In the genomic region with DNA sequence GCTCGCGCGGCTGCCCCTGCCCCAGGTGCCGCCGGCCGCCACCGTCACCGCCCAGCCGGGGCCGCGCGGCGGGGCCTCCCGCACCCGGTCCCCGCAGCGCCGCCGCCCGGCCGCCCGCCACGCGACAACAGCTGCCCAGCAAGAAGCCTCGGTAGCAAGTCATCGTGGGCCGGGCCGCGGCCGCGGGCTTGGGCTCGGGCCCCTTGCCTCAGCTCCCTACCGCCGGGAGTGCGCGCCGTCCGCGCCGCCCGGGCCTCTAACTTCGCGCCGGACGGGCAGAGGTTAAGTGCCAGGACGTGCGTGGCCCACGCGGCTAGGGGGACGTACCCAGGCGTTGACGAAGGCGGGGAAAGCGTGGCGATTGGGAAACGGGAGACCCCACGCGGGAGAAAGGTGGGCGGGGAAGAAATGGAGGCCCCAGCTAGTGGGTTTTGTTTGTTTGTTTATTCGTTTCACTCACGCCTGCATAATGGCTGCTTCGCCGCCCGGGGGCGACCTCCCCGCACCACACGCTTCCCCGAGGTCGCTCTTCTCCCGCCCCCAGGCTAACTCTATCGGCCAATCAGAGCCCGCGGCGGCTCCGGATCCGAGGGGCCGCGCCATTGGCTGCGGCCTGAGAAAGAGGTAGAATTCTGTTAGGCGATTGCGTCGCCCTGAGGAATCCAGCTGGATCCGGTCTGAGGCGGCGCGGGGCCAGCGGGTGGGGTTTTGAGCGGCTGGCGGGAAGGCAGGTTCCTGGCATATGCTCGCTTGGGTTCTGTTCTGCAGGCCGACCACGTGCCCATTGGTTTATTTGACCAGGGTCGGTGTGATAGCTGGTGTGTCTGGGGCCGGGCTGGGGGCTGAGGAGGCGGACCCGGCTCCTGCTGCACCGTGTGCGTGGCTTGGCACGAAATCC, we compare ENCODE assay signal across 1 cellular context.
TF ChIP-seq lines count a peak whose summit lies in the region.

A gene with protein sequence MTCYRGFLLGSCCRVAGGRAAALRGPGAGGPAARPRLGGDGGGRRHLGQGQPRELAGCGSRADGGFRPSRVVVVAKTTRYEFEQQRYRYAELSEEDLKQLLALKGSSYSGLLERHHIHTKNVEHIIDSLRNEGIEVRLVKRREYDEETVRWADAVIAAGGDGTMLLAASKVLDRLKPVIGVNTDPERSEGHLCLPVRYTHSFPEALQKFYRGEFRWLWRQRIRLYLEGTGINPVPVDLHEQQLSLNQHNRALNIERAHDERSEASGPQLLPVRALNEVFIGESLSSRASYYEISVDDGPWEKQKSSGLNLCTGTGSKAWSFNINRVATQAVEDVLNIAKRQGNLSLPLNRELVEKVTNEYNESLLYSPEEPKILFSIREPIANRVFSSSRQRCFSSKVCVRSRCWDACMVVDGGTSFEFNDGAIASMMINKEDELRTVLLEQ (minus strand): TSS at position 290 of the 898 bp plus-strand sequence. CDS start 127 bp downstream, at position 163.

TF ChIP-seq in HepG2, 621 proteins besides CTCF, POLR2A, EP300 and RAD21 (continued from another document and continues in another):
- TF ChIP-seq, protein P1, sequence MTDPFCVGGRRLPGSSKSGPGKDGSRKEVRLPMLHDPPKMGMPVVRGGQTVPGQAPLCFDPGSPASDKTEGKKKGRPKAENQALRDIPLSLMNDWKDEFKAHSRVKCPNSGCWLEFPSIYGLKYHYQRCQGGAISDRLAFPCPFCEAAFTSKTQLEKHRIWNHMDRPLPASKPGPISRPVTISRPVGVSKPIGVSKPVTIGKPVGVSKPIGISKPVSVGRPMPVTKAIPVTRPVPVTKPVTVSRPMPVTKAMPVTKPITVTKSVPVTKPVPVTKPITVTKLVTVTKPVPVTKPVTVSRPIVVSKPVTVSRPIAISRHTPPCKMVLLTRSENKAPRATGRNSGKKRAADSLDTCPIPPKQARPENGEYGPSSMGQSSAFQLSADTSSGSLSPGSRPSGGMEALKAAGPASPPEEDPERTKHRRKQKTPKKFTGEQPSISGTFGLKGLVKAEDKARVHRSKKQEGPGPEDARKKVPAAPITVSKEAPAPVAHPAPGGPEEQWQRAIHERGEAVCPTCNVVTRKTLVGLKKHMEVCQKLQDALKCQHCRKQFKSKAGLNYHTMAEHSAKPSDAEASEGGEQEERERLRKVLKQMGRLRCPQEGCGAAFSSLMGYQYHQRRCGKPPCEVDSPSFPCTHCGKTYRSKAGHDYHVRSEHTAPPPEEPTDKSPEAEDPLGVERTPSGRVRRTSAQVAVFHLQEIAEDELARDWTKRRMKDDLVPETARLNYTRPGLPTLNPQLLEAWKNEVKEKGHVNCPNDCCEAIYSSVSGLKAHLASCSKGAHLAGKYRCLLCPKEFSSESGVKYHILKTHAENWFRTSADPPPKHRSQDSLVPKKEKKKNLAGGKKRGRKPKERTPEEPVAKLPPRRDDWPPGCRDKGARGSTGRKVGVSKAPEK (CRISPR knock-in tag; IDR thresholded peaks at IDR 0.05; ENCODE audit: borderline replicate concordance): no peak
- TF ChIP-seq ZNF160 (CRISPR knock-in tag; IDR thresholded peaks at IDR 0.05): peak; percentile 33
- TF ChIP-seq, protein P2, sequence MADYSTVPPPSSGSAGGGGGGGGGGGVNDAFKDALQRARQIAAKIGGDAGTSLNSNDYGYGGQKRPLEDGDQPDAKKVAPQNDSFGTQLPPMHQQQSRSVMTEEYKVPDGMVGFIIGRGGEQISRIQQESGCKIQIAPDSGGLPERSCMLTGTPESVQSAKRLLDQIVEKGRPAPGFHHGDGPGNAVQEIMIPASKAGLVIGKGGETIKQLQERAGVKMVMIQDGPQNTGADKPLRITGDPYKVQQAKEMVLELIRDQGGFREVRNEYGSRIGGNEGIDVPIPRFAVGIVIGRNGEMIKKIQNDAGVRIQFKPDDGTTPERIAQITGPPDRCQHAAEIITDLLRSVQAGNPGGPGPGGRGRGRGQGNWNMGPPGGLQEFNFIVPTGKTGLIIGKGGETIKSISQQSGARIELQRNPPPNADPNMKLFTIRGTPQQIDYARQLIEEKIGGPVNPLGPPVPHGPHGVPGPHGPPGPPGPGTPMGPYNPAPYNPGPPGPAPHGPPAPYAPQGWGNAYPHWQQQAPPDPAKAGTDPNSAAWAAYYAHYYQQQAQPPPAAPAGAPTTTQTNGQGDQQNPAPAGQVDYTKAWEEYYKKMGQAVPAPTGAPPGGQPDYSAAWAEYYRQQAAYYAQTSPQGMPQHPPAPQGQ (CRISPR knock-in tag; IDR thresholded peaks at IDR 0.05; ENCODE audit: borderline replicate concordance): no peak
- no peak for TF ChIP-seq TCF12 (IDR thresholded peaks at IDR 0.05)
- peak; percentile 37; the same call in 1 of the 2 replicates for TF ChIP-seq TCF12 (CRISPR knock-in tag; IDR thresholded peaks at IDR 0.05)
- peak; percentile 46; the same call in 1 of the 2 replicates for TF ChIP-seq TEAD2 (CRISPR knock-in tag; IDR thresholded peaks at IDR 0.05)
- TF ChIP-seq, protein P3, sequence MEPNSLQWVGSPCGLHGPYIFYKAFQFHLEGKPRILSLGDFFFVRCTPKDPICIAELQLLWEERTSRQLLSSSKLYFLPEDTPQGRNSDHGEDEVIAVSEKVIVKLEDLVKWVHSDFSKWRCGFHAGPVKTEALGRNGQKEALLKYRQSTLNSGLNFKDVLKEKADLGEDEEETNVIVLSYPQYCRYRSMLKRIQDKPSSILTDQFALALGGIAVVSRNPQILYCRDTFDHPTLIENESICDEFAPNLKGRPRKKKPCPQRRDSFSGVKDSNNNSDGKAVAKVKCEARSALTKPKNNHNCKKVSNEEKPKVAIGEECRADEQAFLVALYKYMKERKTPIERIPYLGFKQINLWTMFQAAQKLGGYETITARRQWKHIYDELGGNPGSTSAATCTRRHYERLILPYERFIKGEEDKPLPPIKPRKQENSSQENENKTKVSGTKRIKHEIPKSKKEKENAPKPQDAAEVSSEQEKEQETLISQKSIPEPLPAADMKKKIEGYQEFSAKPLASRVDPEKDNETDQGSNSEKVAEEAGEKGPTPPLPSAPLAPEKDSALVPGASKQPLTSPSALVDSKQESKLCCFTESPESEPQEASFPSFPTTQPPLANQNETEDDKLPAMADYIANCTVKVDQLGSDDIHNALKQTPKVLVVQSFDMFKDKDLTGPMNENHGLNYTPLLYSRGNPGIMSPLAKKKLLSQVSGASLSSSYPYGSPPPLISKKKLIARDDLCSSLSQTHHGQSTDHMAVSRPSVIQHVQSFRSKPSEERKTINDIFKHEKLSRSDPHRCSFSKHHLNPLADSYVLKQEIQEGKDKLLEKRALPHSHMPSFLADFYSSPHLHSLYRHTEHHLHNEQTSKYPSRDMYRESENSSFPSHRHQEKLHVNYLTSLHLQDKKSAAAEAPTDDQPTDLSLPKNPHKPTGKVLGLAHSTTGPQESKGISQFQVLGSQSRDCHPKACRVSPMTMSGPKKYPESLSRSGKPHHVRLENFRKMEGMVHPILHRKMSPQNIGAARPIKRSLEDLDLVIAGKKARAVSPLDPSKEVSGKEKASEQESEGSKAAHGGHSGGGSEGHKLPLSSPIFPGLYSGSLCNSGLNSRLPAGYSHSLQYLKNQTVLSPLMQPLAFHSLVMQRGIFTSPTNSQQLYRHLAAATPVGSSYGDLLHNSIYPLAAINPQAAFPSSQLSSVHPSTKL (CRISPR knock-in tag; IDR thresholded peaks at IDR 0.05): peak; percentile 72
- peak; percentile 52; the same call in 1 of the 2 replicates for TF ChIP-seq SOX5 (CRISPR knock-in tag; IDR thresholded peaks at IDR 0.05; ENCODE audit: borderline replicate concordance)
- TF ChIP-seq DMAP1 (CRISPR knock-in tag; IDR thresholded peaks at IDR 0.05): peak; percentile 92
- no peak for TF ChIP-seq PAX8 (CRISPR knock-in tag; IDR thresholded peaks at IDR 0.05; ENCODE audit: borderline replicate concordance)
- TF ChIP-seq SRSF1 (optimal IDR thresholded peaks at IDR 0.05; ENCODE audit: low read depth, low read length): no peak
- TF ChIP-seq ZNF558 (CRISPR knock-in tag; IDR thresholded peaks at IDR 0.05; ENCODE audit: borderline replicate concordance): peak; percentile 91
- no peak for TF ChIP-seq RFXANK (CRISPR knock-in tag; IDR thresholded peaks at IDR 0.05)
- 0 out of 2 replicates have a peak, but pooled peaks have one; percentile 25 for TF ChIP-seq ZNF775 (CRISPR knock-in tag; IDR thresholded peaks at IDR 0.05; ENCODE audit: borderline replicate concordance)
- TF ChIP-seq ZKSCAN8 (CRISPR knock-in tag; IDR thresholded peaks at IDR 0.05; ENCODE audit: borderline replicate concordance): no peak
- TF ChIP-seq, protein P4, sequence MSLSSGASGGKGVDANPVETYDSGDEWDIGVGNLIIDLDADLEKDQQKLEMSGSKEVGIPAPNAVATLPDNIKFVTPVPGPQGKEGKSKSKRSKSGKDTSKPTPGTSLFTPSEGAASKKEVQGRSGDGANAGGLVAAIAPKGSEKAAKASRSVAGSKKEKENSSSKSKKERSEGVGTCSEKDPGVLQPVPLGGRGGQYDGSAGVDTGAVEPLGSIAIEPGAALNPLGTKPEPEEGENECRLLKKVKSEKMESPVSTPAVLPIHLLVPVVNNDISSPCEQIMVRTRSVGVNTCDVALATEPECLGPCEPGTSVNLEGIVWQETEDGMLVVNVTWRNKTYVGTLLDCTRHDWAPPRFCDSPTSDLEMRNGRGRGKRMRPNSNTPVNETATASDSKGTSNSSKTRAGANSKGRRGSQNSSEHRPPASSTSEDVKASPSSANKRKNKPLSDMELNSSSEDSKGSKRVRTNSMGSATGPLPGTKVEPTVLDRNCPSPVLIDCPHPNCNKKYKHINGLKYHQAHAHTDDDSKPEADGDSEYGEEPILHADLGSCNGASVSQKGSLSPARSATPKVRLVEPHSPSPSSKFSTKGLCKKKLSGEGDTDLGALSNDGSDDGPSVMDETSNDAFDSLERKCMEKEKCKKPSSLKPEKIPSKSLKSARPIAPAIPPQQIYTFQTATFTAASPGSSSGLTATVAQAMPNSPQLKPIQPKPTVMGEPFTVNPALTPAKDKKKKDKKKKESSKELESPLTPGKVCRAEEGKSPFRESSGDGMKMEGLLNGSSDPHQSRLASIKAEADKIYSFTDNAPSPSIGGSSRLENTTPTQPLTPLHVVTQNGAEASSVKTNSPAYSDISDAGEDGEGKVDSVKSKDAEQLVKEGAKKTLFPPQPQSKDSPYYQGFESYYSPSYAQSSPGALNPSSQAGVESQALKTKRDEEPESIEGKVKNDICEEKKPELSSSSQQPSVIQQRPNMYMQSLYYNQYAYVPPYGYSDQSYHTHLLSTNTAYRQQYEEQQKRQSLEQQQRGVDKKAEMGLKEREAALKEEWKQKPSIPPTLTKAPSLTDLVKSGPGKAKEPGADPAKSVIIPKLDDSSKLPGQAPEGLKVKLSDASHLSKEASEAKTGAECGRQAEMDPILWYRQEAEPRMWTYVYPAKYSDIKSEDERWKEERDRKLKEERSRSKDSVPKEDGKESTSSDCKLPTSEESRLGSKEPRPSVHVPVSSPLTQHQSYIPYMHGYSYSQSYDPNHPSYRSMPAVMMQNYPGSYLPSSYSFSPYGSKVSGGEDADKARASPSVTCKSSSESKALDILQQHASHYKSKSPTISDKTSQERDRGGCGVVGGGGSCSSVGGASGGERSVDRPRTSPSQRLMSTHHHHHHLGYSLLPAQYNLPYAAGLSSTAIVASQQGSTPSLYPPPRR (CRISPR knock-in tag; IDR thresholded peaks at IDR 0.05; ENCODE audit: borderline replicate concordance): peak; percentile 46; the same call in 1 of the 2 replicates
- TF ChIP-seq XBP1 (CRISPR knock-in tag; IDR thresholded peaks at IDR 0.05): no peak
- TF ChIP-seq, protein P5, sequence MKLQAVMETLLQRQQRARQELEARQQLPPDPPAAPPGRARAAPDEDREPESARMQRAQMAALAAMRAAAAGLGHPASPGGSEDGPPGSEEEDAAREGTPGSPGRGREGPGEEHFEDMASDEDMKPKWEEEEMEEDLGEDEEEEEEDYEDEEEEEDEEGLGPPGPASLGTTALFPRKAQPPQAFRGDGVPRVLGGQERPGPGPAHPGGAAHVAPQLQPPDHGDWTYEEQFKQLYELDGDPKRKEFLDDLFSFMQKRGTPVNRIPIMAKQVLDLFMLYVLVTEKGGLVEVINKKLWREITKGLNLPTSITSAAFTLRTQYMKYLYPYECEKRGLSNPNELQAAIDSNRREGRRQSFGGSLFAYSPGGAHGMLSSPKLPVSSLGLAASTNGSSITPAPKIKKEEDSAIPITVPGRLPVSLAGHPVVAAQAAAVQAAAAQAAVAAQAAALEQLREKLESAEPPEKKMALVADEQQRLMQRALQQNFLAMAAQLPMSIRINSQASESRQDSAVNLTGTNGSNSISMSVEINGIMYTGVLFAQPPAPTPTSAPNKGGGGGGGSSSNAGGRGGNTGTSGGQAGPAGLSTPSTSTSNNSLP (IDR thresholded peaks at IDR 0.05; ENCODE audit: low read depth, low read length): peak; percentile 19; the same call in 1 of the 2 replicates
- no peak for TF ChIP-seq MAFG (CRISPR knock-in tag; IDR thresholded peaks at IDR 0.05)
- TF ChIP-seq, protein P6, sequence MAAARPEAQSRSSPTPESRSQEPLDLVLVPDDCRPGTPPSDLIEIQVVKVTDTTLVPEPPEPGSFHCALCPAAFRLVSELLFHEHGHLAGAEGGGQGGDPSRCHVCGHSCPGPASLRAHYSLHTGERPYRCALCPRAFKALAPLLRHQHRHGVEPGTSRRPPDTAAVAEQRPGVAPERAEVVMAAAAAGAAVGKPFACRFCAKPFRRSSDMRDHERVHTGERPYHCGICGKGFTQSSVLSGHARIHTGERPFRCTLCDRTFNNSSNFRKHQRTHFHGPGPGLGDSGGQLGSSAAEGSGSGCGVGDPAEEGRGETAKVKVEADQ (CRISPR knock-in tag; IDR thresholded peaks at IDR 0.05; ENCODE audit: borderline replicate concordance): no peak
- TF ChIP-seq U2AF2 (IDR thresholded peaks at IDR 0.05; ENCODE audit: low read depth, low read length): no peak
- TF ChIP-seq SNRNP70 (IDR thresholded peaks at IDR 0.05; ENCODE audit: low read depth, low read length): no peak
- TF ChIP-seq HOXA5 (CRISPR knock-in tag; IDR thresholded peaks at IDR 0.05): peak; percentile 72; the same call in 1 of the 2 replicates
- TF ChIP-seq, protein P7, sequence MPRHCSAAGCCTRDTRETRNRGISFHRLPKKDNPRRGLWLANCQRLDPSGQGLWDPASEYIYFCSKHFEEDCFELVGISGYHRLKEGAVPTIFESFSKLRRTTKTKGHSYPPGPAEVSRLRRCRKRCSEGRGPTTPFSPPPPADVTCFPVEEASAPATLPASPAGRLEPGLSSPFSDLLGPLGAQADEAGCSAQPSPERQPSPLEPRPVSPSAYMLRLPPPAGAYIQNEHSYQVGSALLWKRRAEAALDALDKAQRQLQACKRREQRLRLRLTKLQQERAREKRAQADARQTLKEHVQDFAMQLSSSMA (CRISPR knock-in tag; IDR thresholded peaks at IDR 0.05): no peak; the same call in none of the 2 replicates
- no peak for TF ChIP-seq ZSCAN29 (CRISPR knock-in tag; conservative IDR thresholded peaks at IDR 0.05)
- TF ChIP-seq ZNF430 (CRISPR knock-in tag; IDR thresholded peaks at IDR 0.05): peak; percentile 89
- TF ChIP-seq, protein P8, sequence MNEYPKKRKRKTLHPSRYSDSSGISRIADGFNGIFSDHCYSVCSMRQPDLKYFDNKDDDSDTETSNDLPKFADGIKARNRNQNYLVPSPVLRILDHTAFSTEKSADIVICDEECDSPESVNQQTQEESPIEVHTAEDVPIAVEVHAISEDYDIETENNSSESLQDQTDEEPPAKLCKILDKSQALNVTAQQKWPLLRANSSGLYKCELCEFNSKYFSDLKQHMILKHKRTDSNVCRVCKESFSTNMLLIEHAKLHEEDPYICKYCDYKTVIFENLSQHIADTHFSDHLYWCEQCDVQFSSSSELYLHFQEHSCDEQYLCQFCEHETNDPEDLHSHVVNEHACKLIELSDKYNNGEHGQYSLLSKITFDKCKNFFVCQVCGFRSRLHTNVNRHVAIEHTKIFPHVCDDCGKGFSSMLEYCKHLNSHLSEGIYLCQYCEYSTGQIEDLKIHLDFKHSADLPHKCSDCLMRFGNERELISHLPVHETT (CRISPR knock-in tag; conservative IDR thresholded peaks at IDR 0.05): peak; percentile 51; the same call in 1 of the 2 replicates
- TF ChIP-seq ATAD3A (CRISPR knock-in tag; IDR thresholded peaks at IDR 0.05): no peak
- 0 out of 2 replicates have a peak, but pooled peaks have one; percentile 31 for TF ChIP-seq CENPT (CRISPR knock-in tag; IDR thresholded peaks at IDR 0.05; ENCODE audit: low read depth)
